Comparison of ENCODE assay signal across 21 cellular contexts in genomic region chr4:72954811-72955210, GRCh38.
A peak's percentile ranks its signal among the peaks of the same experiment; 100 is the strongest.
DNase-seq lines count a peak whose midpoint lies in the region; ATAC-seq, FAIRE-seq and TF ChIP-seq lines count a peak whose summit lies in the region.
"Had no signal": no experiment of that assay in that cellular context is flagged by ENCODE, and none has a peak within 500 bp of the region (broad histone marks: within the 10 kb centered on the region; RNA-seq: fewer than 3 reads in every experiment).

No MANE protein-coding gene starts in this region.

- H4K20me1 ChIP-seq in astrocyte (ENCODE audit: insufficient read depth, low read length): no peaks in the 10 kb centered on the region

- no peak overlapping the region for H3K4me2 ChIP-seq in astrocyte (ENCODE audit: low read length)
- H3K4me2 ChIP-seq: KMS-11 had no signal

- no peak for ATAC-seq in HG03039 (IDR thresholded peaks at IDR 0.05; ENCODE audit: unreplicated experiment)
- ATAC-seq in activated T-helper 17 cell treated with anti-CD3 and anti-CD28 coated beads, Interleukin-2, amount 50 U/mL, for 72 hours (replicated peaks): no peak
- ATAC-seq: Panc1 had no signal

- H3K79me2 ChIP-seq in astrocyte (ENCODE audit: insufficient read depth, low read length): no peaks in the 10 kb centered on the region

- peaks cover 14% of the 10 kb centered on the region for H3K4me1 Mint-ChIP-seq in astrocyte (ENCODE audit: low read depth, unreplicated experiment)
- peaks cover 5% of the 10 kb centered on the region for H3K4me1 Mint-ChIP-seq in activated T-helper 17 cell treated with anti-CD3 and anti-CD28 coated beads, Interleukin-2, amount 50 U/mL, for 72 hours
- H3K4me1 Mint-ChIP-seq: CD4-positive, CD25-positive, alpha-beta regulatory T cell had no signal

- no peak overlapping the region for H3K9ac ChIP-seq in astrocyte (ENCODE audit: low read length)
- H3K9ac ChIP-seq: KMS-11 had no signal

- H3K27ac Mint-ChIP-seq in astrocyte (ENCODE audit: unreplicated experiment): no peak overlapping the region
- H3K27ac Mint-ChIP-seq in activated T-helper 17 cell treated with anti-CD3 and anti-CD28 coated beads, Interleukin-2, amount 50 U/mL, for 72 hours: no peak overlapping the region
- H3K27ac Mint-ChIP-seq: CD4-positive, CD25-positive, alpha-beta regulatory T cell had no signal

- peak overlapping the region; percentile 8 for H2AFZ ChIP-seq in astrocyte (ENCODE audit: low read depth, low read length)

- H3K4me3 ChIP-seq in astrocyte (ENCODE audit: insufficient read depth, low read depth, low read length): no peak overlapping the region
- H3K4me3 ChIP-seq: HAP-1, SJCRH30 had no signal

- H3K9me3 ChIP-seq in astrocyte (ENCODE audit: insufficient read depth, low read depth, low read length): no peaks in the 10 kb centered on the region
- H3K9me3 ChIP-seq: BE2C, Caco-2, HAP-1, SJCRH30 had no signal

- H3K4me3 Mint-ChIP-seq in astrocyte (ENCODE audit: unreplicated experiment): no peak overlapping the region
- H3K4me3 Mint-ChIP-seq in activated T-helper 17 cell treated with anti-CD3 and anti-CD28 coated beads, Interleukin-2, amount 50 U/mL, for 72 hours: no peak overlapping the region
- H3K4me3 Mint-ChIP-seq: CD4-positive, CD25-positive, alpha-beta regulatory T cell had no signal

- H3K4me1 ChIP-seq in astrocyte (ENCODE audit: insufficient read depth, low read length): peaks cover 4% of the 10 kb centered on the region
- H3K4me1 ChIP-seq: BE2C, Caco-2, HAP-1, SJCRH30 had no signal

- H3K9me3 Mint-ChIP-seq in astrocyte (ENCODE audit: unreplicated experiment): no peaks in the 10 kb centered on the region
- H3K9me3 Mint-ChIP-seq in activated T-helper 17 cell treated with anti-CD3 and anti-CD28 coated beads, Interleukin-2, amount 50 U/mL, for 72 hours: peaks cover 8% of the 10 kb centered on the region

- DNase-seq in EH (ENCODE audit: low read depth) (peak; percentile 34), MV-4-11 (lab: John Stamatoyannopoulos, UW) (peak; percentile 85), astrocyte (ENCODE audit: low read depth) (peak; percentile 65), renal cortical epithelial cell (ENCODE audit: low read depth) (peak; percentile 43), mucosa of gallbladder (ENCODE audit: low spot score) (no peak)
- DNase-seq: BE2C; Caco-2; CD4-positive, CD25-positive, alpha-beta regulatory T cell; GDM1; NCI-H1105; NCI-H1694; NCI-H2107; NCI-H2227 treated with DMSO at 0.1 percent for 48 hours; NCI-H524; SJCRH30 had no signal

- no peak for FAIRE-seq in astrocyte (lab: Jason Lieb, UNC)

- H3K27me3 Mint-ChIP-seq in astrocyte (ENCODE audit: low read depth, unreplicated experiment): no peaks in the 10 kb centered on the region
- peaks cover 25% of the 10 kb centered on the region for H3K27me3 Mint-ChIP-seq in activated T-helper 17 cell treated with anti-CD3 and anti-CD28 coated beads, Interleukin-2, amount 50 U/mL, for 72 hours

- H3K27ac ChIP-seq in astrocyte (ENCODE audit: low read depth, low read length): no peak overlapping the region
- H3K27ac ChIP-seq: HL-60, KMS-11, SJCRH30 had no signal

- H3K36me3 Mint-ChIP-seq in astrocyte (ENCODE audit: low read depth, unreplicated experiment): no peaks in the 10 kb centered on the region
- no peaks in the 10 kb centered on the region for H3K36me3 Mint-ChIP-seq in activated T-helper 17 cell treated with anti-CD3 and anti-CD28 coated beads, Interleukin-2, amount 50 U/mL, for 72 hours (ENCODE audit: low read depth)
- H3K36me3 Mint-ChIP-seq: CD4-positive, CD25-positive, alpha-beta regulatory T cell had no signal

- no peaks in the 10 kb centered on the region for H3K27me3 ChIP-seq in astrocyte (ENCODE audit: insufficient read depth, low read length)
- H3K27me3 ChIP-seq: BE2C, SJCRH30 had no signal

- H3K36me3 ChIP-seq in astrocyte (ENCODE audit: insufficient read depth, low read length): no peaks in the 10 kb centered on the region
- H3K36me3 ChIP-seq: BE2C, HAP-1, SJCRH30 had no signal

- TF ChIP-seq CTCF in astrocyte (IDR thresholded peaks at IDR 0.05; ENCODE audit: insufficient read depth, low read depth, low read length): no peak
